10 cellular contexts compared by ENCODE assay signal in the genomic region with DNA sequence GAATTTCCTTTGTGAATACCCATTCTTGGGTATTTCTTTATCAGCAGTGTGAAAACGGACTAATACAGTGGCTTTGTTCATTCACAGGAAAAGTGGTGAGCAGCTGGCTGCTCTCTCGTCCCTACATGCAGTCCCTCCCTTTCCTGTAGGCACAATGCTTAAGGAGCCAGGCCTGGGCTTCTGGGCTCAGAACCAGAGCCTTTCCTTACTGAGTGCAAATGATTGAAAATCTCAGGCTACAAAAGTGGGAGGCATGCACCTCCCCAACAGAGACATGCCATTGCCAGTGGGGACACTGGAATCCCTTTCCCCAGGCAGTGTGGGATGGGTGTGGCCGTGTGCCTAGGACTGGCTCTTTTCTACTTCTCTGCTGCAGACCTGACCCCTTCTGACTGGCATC.
DNase-seq lines count a peak whose midpoint lies in the region; ATAC-seq and TF ChIP-seq lines count a peak whose summit lies in the region.
"Had no signal": no experiment of that assay in that cellular context is flagged by ENCODE, and none has a peak within 500 bp of the region (broad histone marks: within the 10 kb centered on the region; RNA-seq: fewer than 3 reads in every experiment).

No MANE protein-coding gene starts in this region.

- no peaks in the 10 kb centered on the region for H4K20me1 ChIP-seq in PC-3 (ENCODE audit: low read length)

- H3K9ac ChIP-seq in PC-3 (ENCODE audit: low read length) (0 out of 2 replicates have a peak overlapping the region, but pooled peaks have one; percentile 34), skeletal muscle satellite cell (ENCODE audit: low read depth, low read length) (peak overlapping the region; percentile 78)

- H3K4me1 ChIP-seq in PC-3 (ENCODE audit: insufficient read depth, low read length) (peaks cover 68% of the 10 kb centered on the region), right lobe of liver (peaks cover 0 to 5% (median under 1%) of the 10 kb centered on the region in 4 donors), skeletal muscle satellite cell (ENCODE audit: control insufficient read depth, insufficient read depth, low read length) (peaks cover 83% of the 10 kb centered on the region), A673 (ENCODE audit: insufficient read depth, low read length, poor library complexity, severe bottlenecking) (peaks cover 16% of the 10 kb centered on the region)

- H2AFZ ChIP-seq in PC-3 (ENCODE audit: low read length) = no peak overlapping the region

- DNase-seq in PC-3 = no peak
- no peak for DNase-seq in coronary artery (ENCODE audit: low spot score)
- DNase-seq in right lobe of liver = no peak
- DNase-seq in A673 (ENCODE audit: low spot score) = no peak
- DNase-seq in activated effector memory CD4-positive, alpha-beta T cell treated with anti-CD3 and anti-CD28 coated beads, Interleukin-2, amount 50 U/mL, for 16 hours = no peak
- DNase-seq in central memory CD4-positive, alpha-beta T cell = no peak
- no peak for DNase-seq in cerebellar nuclear complex (lab: John Stamatoyannopoulos, UW)
- DNase-seq: activated naive CD4-positive, alpha-beta T cell treated with Interleukin-2 at 50 U/mL for 16 hours; NCI-H1417 treated with DMSO at 0.1 percent for 48 hours had no signal

- no peak for TF ChIP-seq CTCF in PC-3 (conservative IDR thresholded peaks at IDR 0.05; ENCODE audit: low read depth, low read length)
- no peak for TF ChIP-seq CTCF in coronary artery (IDR thresholded peaks at IDR 0.05)
- no peak for TF ChIP-seq CTCF in right lobe of liver (IDR thresholded peaks at IDR 0.05)
- TF ChIP-seq CTCF in A673 (conservative IDR thresholded peaks at IDR 0.05; ENCODE audit: low read depth, low read length) = no peak

- BruUV-seq in PC-3 (replicated peaks; lab: Mats Ljungman, UMichigan) (no TSS peak), A673 (replicated peaks; lab: Mats Ljungman, UMichigan) (no TSS peak)

- H3K27ac ChIP-seq in PC-3 (ENCODE audit: low read length) = peak overlapping the region; percentile 94
- peak overlapping the region; percentile 51 to 86 for H3K27ac ChIP-seq in coronary artery
- H3K27ac ChIP-seq in right lobe of liver = peak overlapping the region in 1 of 3 donors; percentile 51
- H3K27ac ChIP-seq in A673 (ENCODE audit: low read depth, low read length, poor library complexity, severe bottlenecking) = no peak overlapping the region

- POLR2A ChIA-PET in PC-3 (lab: Charles Lee; ENCODE audit: unreplicated experiment) = no interaction called here
- POLR2A ChIA-PET in A673 (lab: Charles Lee; ENCODE audit: low non-redundant PET) = no interaction called here

- H3F3A ChIP-seq in PC-3 (ENCODE audit: low read length, unreplicated experiment) = peaks cover 21% of the 10 kb centered on the region

- no peaks in the 10 kb centered on the region for H3K9me3 ChIP-seq in PC-3 (ENCODE audit: low read length)
- H3K9me3 ChIP-seq in right lobe of liver = no peaks in the 10 kb centered on the region
- no peaks in the 10 kb centered on the region for H3K9me3 ChIP-seq in skeletal muscle satellite cell (replicated peaks; ENCODE audit: low read length)
- H3K9me3 ChIP-seq in A673 (ENCODE audit: low read depth, low read length, poor library complexity, severe bottlenecking) = no peaks in the 10 kb centered on the region

- 37% methylated on average over 2 of the region's 3 CpGs for WGBS in right lobe of liver (ENCODE audit: insufficient coverage, low coverage, low lambda C conversion rate, missing lambda C conversion rate)

- CTCF ChIA-PET in PC-3 (lab: Charles Lee) (no interaction called here), A673 (lab: Charles Lee) (no interaction called here)

- TF ChIP-seq POLR2A in right lobe of liver (IDR thresholded peaks at IDR 0.05) = no peak

- H3K9me2 ChIP-seq in PC-3 (replicated peaks; ENCODE audit: low read length) = no peaks in the 10 kb centered on the region

- no peaks in the 10 kb centered on the region for H3K79me2 ChIP-seq in PC-3 (ENCODE audit: low read length)

- no peak overlapping the region for H3K4me2 ChIP-seq in PC-3 (ENCODE audit: low read length)
- H3K4me2 ChIP-seq in skeletal muscle satellite cell (ENCODE audit: low read length) = no peak overlapping the region

- H3K36me3 ChIP-seq in PC-3 (ENCODE audit: low read depth, low read length) = no peaks in the 10 kb centered on the region
- no peaks in the 10 kb centered on the region for H3K36me3 ChIP-seq in right lobe of liver
- no peaks in the 10 kb centered on the region for H3K36me3 ChIP-seq in skeletal muscle satellite cell (ENCODE audit: insufficient read depth, low read length)
- H3K36me3 ChIP-seq in A673 (ENCODE audit: insufficient read depth, low read length, poor library complexity, severe bottlenecking) = no peaks in the 10 kb centered on the region

- H3K4me3 ChIP-seq in PC-3 (ENCODE audit: low read length) (no peak overlapping the region), coronary artery (no peak overlapping the region), right lobe of liver (no peak overlapping the region), skeletal muscle satellite cell (ENCODE audit: low read length) (no peak overlapping the region), A673 (ENCODE audit: low read depth, low read length, poor library complexity, severe bottlenecking) (no peak overlapping the region)

- H3K27me3 ChIP-seq in PC-3 (ENCODE audit: low read length) (no peaks in the 10 kb centered on the region), right lobe of liver (no peaks in the 10 kb centered on the region), skeletal muscle satellite cell (ENCODE audit: control insufficient read depth, insufficient read depth, low read length) (no peaks in the 10 kb centered on the region), A673 (replicated peaks; ENCODE audit: insufficient read depth, low read depth, low read length, poor library complexity) (no peaks in the 10 kb centered on the region)

- ATAC-seq in PC-3 (no peak), right lobe of liver (peak; percentile 22 to 43 (median 26))

- intact Hi-C loops in PC-3 (cut with micrococcal nuclease) (loop anchor here (2.0 kb wide), 1 partner anchor 19 kb away; no protein-coding TSS in a partner anchor), right lobe of liver (cut with DNase I) (no loop called here), A673 (cut with micrococcal nuclease; ENCODE audit: unreplicated experiment) (no loop called here)
